18 cellular contexts compared by ENCODE assay signal in genomic region chr14:61638595-61639391, GRCh38. TPM values are rescaled to one million over a fixed set of nuclear protein-coding genes. Genes with fewer than 3 reads are reported as not detected.
DNase-seq lines count a peak whose midpoint lies in the region; ATAC-seq, FAIRE-seq and TF ChIP-seq lines count a peak whose summit lies in the region.
"Had no signal": no experiment of that assay in that cellular context is flagged by ENCODE, and none has a peak within 500 bp of the region (broad histone marks: within the 10 kb centered on the region; RNA-seq: fewer than 3 reads in every experiment).

No MANE protein-coding gene starts in this region.

- POLR2A ChIA-PET in IMR-90 (lab: Charles Lee; ENCODE audit: unreplicated experiment): no interaction called here
- POLR2A ChIA-PET in CD8-positive, alpha-beta T cell (lab: Charles Lee): no interaction called here

- ATAC-seq in IMR-90 (ENCODE audit: low read depth) (no peak; the same call in 1 of the 2 replicates), mucosa of descending colon (peak; percentile 85)
- ATAC-seq in CD8-positive, alpha-beta T cell: no peak
- ATAC-seq: A549, Panc1 had no signal

- intact Hi-C loops in IMR-90 (cut with micrococcal nuclease) (no loop called here), mucosa of descending colon (cut with DNase I, micrococcal nuclease) (no loop called here)
- intact Hi-C loops in CD8-positive, alpha-beta T cell (cut with DNase I, micrococcal nuclease): no loop called here

- no peak overlapping the region for H2BK120ac ChIP-seq in IMR-90 (ENCODE audit: low read depth, low read length)

- no peak overlapping the region for H2BK15ac ChIP-seq in IMR-90 (ENCODE audit: low read depth, low read length)

- no peak overlapping the region for H3K14ac ChIP-seq in IMR-90 (replicated peaks; ENCODE audit: low read depth, low read length)

- CTCF ChIA-PET in IMR-90 (lab: Yijun Ruan, JAX): no interaction called here
- CTCF ChIA-PET in CD8-positive, alpha-beta T cell (lab: Charles Lee): no interaction called here

- in situ Hi-C loops in IMR-90 (cut with MboI; ENCODE audit: low sequenced_read_pairs): no loop called here

- H4K20me1 ChIP-seq in IMR-90 (ENCODE audit: insufficient read depth, low read length): no peaks in the 10 kb centered on the region
- H4K20me1 ChIP-seq: BLaER1 treated with 17β-estradiol and CSF1 and Interleukin-3, amounts not matched to agents 10 nM and 100 nM had no signal

- H3K27ac ChIP-seq in 22Rv1: peak overlapping the region; percentile 61
- H3K27ac ChIP-seq in IMR-90 (ENCODE audit: insufficient read depth, low read length): no peak overlapping the region
- H3K27ac ChIP-seq in CD8-positive, alpha-beta T cell (ENCODE audit: low read depth, low read length): no peak overlapping the region
- H3K27ac ChIP-seq: A549; BLaER1 treated with 17β-estradiol and CSF1 and Interleukin-3, amounts not matched to agents 10 nM and 100 nM; SK-N-MC had no signal

- no peaks in the 10 kb centered on the region; the same call in 1 of the 2 replicates for H3K9me1 ChIP-seq in IMR-90 (ENCODE audit: insufficient read depth, low read length)

- no peak overlapping the region for H3K9ac ChIP-seq in IMR-90 (ENCODE audit: low read depth, low read length)
- H3K9ac ChIP-seq: BLaER1 treated with 17β-estradiol and CSF1 and Interleukin-3, amounts not matched to agents 10 nM and 100 nM had no signal

- H3K36me3 ChIP-seq in IMR-90 (ENCODE audit: control insufficient read depth, insufficient read depth, low read length): no peaks in the 10 kb centered on the region
- no peaks in the 10 kb centered on the region for H3K36me3 ChIP-seq in mucosa of descending colon (ENCODE audit: low read depth)
- no peaks in the 10 kb centered on the region for H3K36me3 ChIP-seq in CD8-positive, alpha-beta T cell (ENCODE audit: insufficient read depth, low read length)
- H3K36me3 ChIP-seq: BLaER1 treated with 17β-estradiol and CSF1 and Interleukin-3, amounts not matched to agents 10 nM and 100 nM had no signal

- no TSS peak for BruUV-seq in IMR-90 (replicated peaks; lab: Mats Ljungman, UMichigan)

- H4K5ac ChIP-seq in IMR-90 (ENCODE audit: low read depth, low read length): no peak overlapping the region

- no peaks in the 10 kb centered on the region for H3K4me1 Mint-ChIP-seq in CD8-positive, alpha-beta T cell (ENCODE audit: low read depth)
- H3K4me1 Mint-ChIP-seq in type B pancreatic cell (ENCODE audit: unreplicated experiment): no peaks in the 10 kb centered on the region
- H3K4me1 Mint-ChIP-seq: H9 had no signal

- H2AK9ac ChIP-seq in IMR-90 (replicated peaks; ENCODE audit: low read depth, low read length, poor library complexity): no peak overlapping the region

- H3K4me3 ChIP-seq in IMR-90 (ENCODE audit: insufficient read depth, low read depth, low read length) (no peak overlapping the region), mucosa of descending colon (no peak overlapping the region)
- H3K4me3 ChIP-seq in CD8-positive, alpha-beta T cell (ENCODE audit: low read depth, low read length): no peak overlapping the region
- H3K4me3 ChIP-seq: A549; BLaER1 treated with 17β-estradiol and CSF1 and Interleukin-3, amounts not matched to agents 10 nM and 100 nM; SK-N-MC had no signal

- FAIRE-seq in colon (lab: Jason Lieb, UNC): peak; percentile 70
- FAIRE-seq: A549, GM19239 had no signal

- DNase-seq in IMR-90: peak; percentile 30
- DNase-seq in mucosa of descending colon: peak in 1 of 3 donors; percentile 53
- DNase-seq in CD8-positive, alpha-beta T cell: no peak
- DNase-seq in stimulated activated CD4-positive, alpha-beta T cell treated with anti-CD3 and anti-CD28 coated beads, Interleukin-4, amount 100 ng/mL, for 24 hours: no peak
- no peak for DNase-seq in type B pancreatic cell (ENCODE audit: extremely low spot score, unreplicated experiment)
- DNase-seq: DMS 273 treated with DMSO at 0.1 percent for 48 hours, H9, NCI-H1436 treated with DMSO at 0.1 percent for 48 hours, NCI-H2029 treated with DMSO at 0.1 percent for 48 hours, NCI-H510A treated with DMSO at 0.1 percent for 48 hours, Right ventricle myocardium superior had no signal

- no peaks in the 10 kb centered on the region for H3K9me3 Mint-ChIP-seq in CD8-positive, alpha-beta T cell
- H3K9me3 Mint-ChIP-seq in type B pancreatic cell: peaks cover 4% of the 10 kb centered on the region
- H3K9me3 Mint-ChIP-seq: H9 had no signal

- no peaks in the 10 kb centered on the region for H3K27me3 Mint-ChIP-seq in CD8-positive, alpha-beta T cell (ENCODE audit: low read depth)
- H3K27me3 Mint-ChIP-seq in type B pancreatic cell: peaks cover 3% of the 10 kb centered on the region

- H3K4me1 ChIP-seq in IMR-90 (ENCODE audit: control insufficient read depth, insufficient read depth, low read length) (peaks cover 6% of the 10 kb centered on the region), mucosa of descending colon (ENCODE audit: low read depth) (peaks cover 20% of the 10 kb centered on the region)
- H3K4me1 ChIP-seq in CD8-positive, alpha-beta T cell (ENCODE audit: insufficient read depth, low read length): no peaks in the 10 kb centered on the region

- H3K9me3 ChIP-seq in IMR-90 (ENCODE audit: control insufficient read depth, insufficient read depth, low read length): no peaks in the 10 kb centered on the region
- H3K9me3 ChIP-seq in mucosa of descending colon: no peaks in the 10 kb centered on the region
- no peaks in the 10 kb centered on the region for H3K9me3 ChIP-seq in CD8-positive, alpha-beta T cell (ENCODE audit: low read length)
- H3K9me3 ChIP-seq: A549; BLaER1 treated with 17β-estradiol and CSF1 and Interleukin-3, amounts not matched to agents 10 nM and 100 nM had no signal

- TF ChIP-seq POLR2A in IMR-90 (IDR thresholded peaks at IDR 0.05; ENCODE audit: low read depth, low read length): no peak

- H3K27me3 ChIP-seq in IMR-90 (ENCODE audit: control insufficient read depth, insufficient read depth, low read length): no peaks in the 10 kb centered on the region
- H3K27me3 ChIP-seq in CD8-positive, alpha-beta T cell (ENCODE audit: insufficient read depth, low read length): no peaks in the 10 kb centered on the region
- H3K27me3 ChIP-seq: BLaER1 treated with 17β-estradiol and CSF1 and Interleukin-3, amounts not matched to agents 10 nM and 100 nM had no signal

- no peak overlapping the region for H2BK20ac ChIP-seq in IMR-90 (ENCODE audit: low read depth, low read length)

- H4K91ac ChIP-seq in IMR-90 (ENCODE audit: insufficient read depth, low read depth, low read length): no peak overlapping the region

- no peak overlapping the region for H3K23ac ChIP-seq in IMR-90 (ENCODE audit: low read depth, low read length)

- H3K4me2 ChIP-seq in IMR-90 (ENCODE audit: low read depth, low read length): no peak overlapping the region
- H3K4me2 ChIP-seq: A549; BLaER1 treated with 17β-estradiol and CSF1 and Interleukin-3, amounts not matched to agents 10 nM and 100 nM had no signal

- H4K8ac ChIP-seq in IMR-90 (ENCODE audit: low read depth in 2 of 2, low read length in 2 of 2): 0 out of 4 replicates have a peak overlapping the region, but pooled peaks of 1 of the 2 experiments have one; percentile 9

- no peak overlapping the region for H3K18ac ChIP-seq in IMR-90 (ENCODE audit: low read depth, low read length)

- no peak overlapping the region for H3K56ac ChIP-seq in IMR-90 (ENCODE audit: extremely low read depth, insufficient read depth, low read length)

- dilution Hi-C loops in IMR-90 (cut with HindIII; ENCODE audit: low sequenced_read_pairs, unreplicated experiment): no loop called here

- no peak overlapping the region for H3K27ac Mint-ChIP-seq in CD8-positive, alpha-beta T cell
- no peak overlapping the region for H3K27ac Mint-ChIP-seq in type B pancreatic cell
- H3K27ac Mint-ChIP-seq: H9 had no signal

- H2AFZ ChIP-seq in IMR-90 (replicated peaks; ENCODE audit: low read length, poor library complexity): no peak overlapping the region

- 65% methylated on average over 2 of the region's 12 CpGs; no CpG with 5 or more reads in 1 of the 2 experiments for WGBS in IMR-90 (ENCODE audit: extremely low coverage in 2 of 2, insufficient read length in 1 of 2), 2 experiments

- no peaks in the 10 kb centered on the region for H3K79me1 ChIP-seq in IMR-90 (ENCODE audit: low read depth in 1 of 2, low read length in 2 of 2)

- H3K4me3 Mint-ChIP-seq in CD8-positive, alpha-beta T cell: no peak overlapping the region
- no peak overlapping the region for H3K4me3 Mint-ChIP-seq in type B pancreatic cell
- H3K4me3 Mint-ChIP-seq: H9 had no signal

- H2BK5ac ChIP-seq in IMR-90 (ENCODE audit: low read depth, low read length, poor library complexity, severe bottlenecking): no peak overlapping the region

- TF ChIP-seq CTCF in 22Rv1 (IDR thresholded peaks at IDR 0.05) (no peak), IMR-90 (conservative IDR thresholded peaks at IDR 0.05; ENCODE audit: low read depth, low read length) (no peak), mucosa of descending colon (IDR thresholded peaks at IDR 0.05) (no peak), type B pancreatic cell (conservative IDR thresholded peaks at IDR 0.05) (no peak)
- TF ChIP-seq CTCF in CD8-positive, alpha-beta T cell (IDR thresholded peaks at IDR 0.05): no peak

- no peak for TF ChIP-seq RAD21 in IMR-90 (IDR thresholded peaks at IDR 0.05; ENCODE audit: low read length)

- no peaks in the 10 kb centered on the region for H3K36me3 Mint-ChIP-seq in CD8-positive, alpha-beta T cell
- no peaks in the 10 kb centered on the region for H3K36me3 Mint-ChIP-seq in type B pancreatic cell

- no peak overlapping the region for H2AK5ac ChIP-seq in IMR-90 (ENCODE audit: low read depth, low read length)

- H3K4ac ChIP-seq in IMR-90 (ENCODE audit: low read depth, low read length): no peak overlapping the region

TF ChIP-seq in IMR-90, 13 proteins besides CTCF, POLR2A, EP300 and RAD21 (continues in another document):
- TF ChIP-seq CEBPB (IDR thresholded peaks at IDR 0.05; ENCODE audit: low read depth, low read length): no peak
- no peak for TF ChIP-seq CHD1 (IDR thresholded peaks at IDR 0.05; ENCODE audit: low read depth, low read length)
- TF ChIP-seq BHLHE40 (IDR thresholded peaks at IDR 0.05; ENCODE audit: low read depth, low read length): no peak
- no peak for TF ChIP-seq USF2 (IDR thresholded peaks at IDR 0.05; ENCODE audit: low read depth, low read length)
- no peak for TF ChIP-seq RCOR1 (IDR thresholded peaks at IDR 0.05; ENCODE audit: insufficient replicate concordance, low read length)

RNA-seq across cellular contexts. Expression of gene HIF1A, which starts 56.5 kb away (rescaled TPM):
- total RNA-seq in IMR-90 (2012; rRNA removed) (301 and 493 TPM in 2 replicates), mucosa of descending colon (100 to 1,000 TPM in 1 of 3 donors, 10 to 100 TPM in 2; 66.9 to 112 (median 71.6) TPM), type B pancreatic cell (ENCODE audit: low replicate concordance) (110 and 114 TPM in 2 replicates)
- 86.9 and 128 TPM in 2 replicates for polyA plus RNA-seq in IMR-90 (2012; rRNA removed)
- polyA plus RNA-seq in IMR-90 (2012; cell fraction: cytosol; rRNA removed): 20.1 and 33.1 TPM in 2 replicates
- polyA plus RNA-seq in IMR-90 (2012; cell fraction: nucleus; rRNA removed; ENCODE audit: low replicate concordance): 16.8 and 161 TPM in 2 replicates
- total RNA-seq in CD8-positive, alpha-beta T cell: 100 to 1,000 TPM; 335 to 340 TPM
